In genomic region chr10:3784510-3785250, GRCh38 we compare ENCODE assay signal across 8 cellular contexts. TPM values are rescaled to one million over a fixed set of nuclear protein-coding genes. Genes with fewer than 3 reads are reported as not detected.
DNase-seq lines count a peak whose midpoint lies in the region; ATAC-seq lines count a peak whose summit lies in the region.

TSS of gene KLF6 (minus strand) at chr10:3785209. CDS start at chr10:3785014, 195 bp downstream.

- H3K9me3 Mint-ChIP-seq in activated naive CD8-positive, alpha-beta T cell treated with anti-CD3 and anti-CD28 coated beads, Interleukin-2, amount 50 U/mL, for 24 hours = peaks cover 6% of the 10 kb centered on the region

- intact Hi-C loops in left cardiac atrium (cut with DNase I) (loop anchor here (5.0 to 10.0 kb wide), 6 partner anchors 257 to 880 kb away; no protein-coding TSS in a partner anchor), posterior vena cava (cut with DNase I) (loop anchor here (10.0 kb wide), 1 partner anchor 460 kb away; no protein-coding TSS in a partner anchor)

- H3K79me2 ChIP-seq in Karpas-422 (ENCODE audit: low read length) = peaks cover 25% of the 10 kb centered on the region; the same call in 1 of the 2 replicates

- peaks cover 43% of the 10 kb centered on the region for H3K4me1 Mint-ChIP-seq in activated naive CD8-positive, alpha-beta T cell treated with anti-CD3 and anti-CD28 coated beads, Interleukin-2, amount 50 U/mL, for 24 hours

- no peaks in the 10 kb centered on the region; the same call in 1 of the 2 replicates for H3K36me3 ChIP-seq in Karpas-422 (ENCODE audit: insufficient read depth, low read length)

- H3K27ac Mint-ChIP-seq in activated naive CD8-positive, alpha-beta T cell treated with anti-CD3 and anti-CD28 coated beads, Interleukin-2, amount 50 U/mL, for 24 hours = peak within 1 kb of the TSS; percentile 98

- peak within 1 kb of the TSS; percentile 93 for H3K9ac ChIP-seq in Karpas-422 (ENCODE audit: low read length)

- peak within 1 kb of the TSS; percentile 92 for H3K4me3 ChIP-seq in Karpas-422 (ENCODE audit: low read length)

- peak within 1 kb of the TSS; percentile 81 for H3K4me2 ChIP-seq in Karpas-422 (ENCODE audit: low read depth, low read length, poor library complexity, severe bottlenecking)

- peak within 1 kb of the TSS; percentile 97 for H3K4me3 Mint-ChIP-seq in activated naive CD8-positive, alpha-beta T cell treated with anti-CD3 and anti-CD28 coated beads, Interleukin-2, amount 50 U/mL, for 24 hours

- peaks cover 48% of the 10 kb centered on the region for H3K36me3 Mint-ChIP-seq in activated naive CD8-positive, alpha-beta T cell treated with anti-CD3 and anti-CD28 coated beads, Interleukin-2, amount 50 U/mL, for 24 hours (ENCODE audit: low read depth)

- 0 out of 2 replicates have a peak, but pooled peaks cover 5% of the 10 kb centered on the region for H4K20me1 ChIP-seq in Karpas-422 (ENCODE audit: insufficient read depth, low read depth, low read length)

- H3K4me1 ChIP-seq in Karpas-422 (ENCODE audit: low read length) = peaks cover 23% of the 10 kb centered on the region

- ATAC-seq in GM21423 (IDR thresholded peaks at IDR 0.05; ENCODE audit: unreplicated experiment) (peak; percentile 32), left cardiac atrium (peak; percentile 16 to 25)
- peak; percentile 1 for ATAC-seq in activated naive CD8-positive, alpha-beta T cell treated with anti-CD3 and anti-CD28 coated beads, Interleukin-2, amount 50 U/mL, for 24 hours

- no peaks in the 10 kb centered on the region for H3K9me3 ChIP-seq in Karpas-422 (ENCODE audit: low read length)

- peak within 1 kb of the TSS; percentile 84 for H3K27ac ChIP-seq in Karpas-422 (ENCODE audit: low read length)

- peak within 1 kb of the TSS; percentile 72; the same call in 1 of the 2 replicates for H2AFZ ChIP-seq in Karpas-422 (ENCODE audit: low read length)

- DNase-seq in Daoy (ENCODE audit: low read depth) = no peak
- DNase-seq in Karpas-422 = peak; percentile 69
- DNase-seq in activated naive CD8-positive, alpha-beta T cell treated with anti-CD3 and anti-CD28 coated beads, Interleukin-2, amount 50 U/mL, for 24 hours = peak; percentile 55
- peak; percentile 66 for DNase-seq in left cardiac atrium
- DNase-seq in posterior vena cava (ENCODE audit: low spot score) = peak; percentile 89
- no peak for DNase-seq in epidermal melanocyte (ENCODE audit: insufficient read length, low spot score)
- no peak for DNase-seq in NCI-H187 (lab: John Stamatoyannopoulos, UW)

- no peaks in the 10 kb centered on the region for H3K9me2 ChIP-seq in Karpas-422 (replicated peaks; ENCODE audit: insufficient read depth, low read length)

- H3K27me3 Mint-ChIP-seq in activated naive CD8-positive, alpha-beta T cell treated with anti-CD3 and anti-CD28 coated beads, Interleukin-2, amount 50 U/mL, for 24 hours = no peaks in the 10 kb centered on the region

- H3K27me3 ChIP-seq in Karpas-422 (ENCODE audit: low read length) = no peaks in the 10 kb centered on the region

RNA-seq across cellular contexts. Expression of gene KLF6, which starts in this region (rescaled TPM):
- 7.5 and 11.6 TPM in 2 replicates for total RNA-seq in Daoy (2014; rRNA removed; shearing (Covaris generic))
- 3.9 and 5.9 TPM in 2 replicates for total RNA-seq in Karpas-422 (2014; rRNA removed; shearing (Covaris generic); ENCODE audit: low replicate concordance)
- total RNA-seq in left cardiac atrium = 10 to 100 TPM; 76.3 to 78.7 TPM
- total RNA-seq in posterior vena cava = 100 to 1,000 TPM; 183 to 493 TPM

Comparison
In these comparisons a context has a peak if more than half of its experiments do, and no peak if none do; other contexts are left out.
1. DNase-seq: peak in Karpas-422 (single experiment), activated naive CD8-positive, alpha-beta T cell treated with anti-CD3 and anti-CD28 coated beads, Interleukin-2, amount 50 U/mL, for 24 hours (single experiment), left cardiac atrium (single experiment) and posterior vena cava (single experiment); none in Daoy (single experiment), epidermal melanocyte (single experiment) and NCI-H187 (0 of 2).
2. Peak in every context shown above with its lines, with median percentiles within 50 percentile points of each other: ATAC-seq.